Comparison of ENCODE assay signal across 1 cellular context in the genomic region with DNA sequence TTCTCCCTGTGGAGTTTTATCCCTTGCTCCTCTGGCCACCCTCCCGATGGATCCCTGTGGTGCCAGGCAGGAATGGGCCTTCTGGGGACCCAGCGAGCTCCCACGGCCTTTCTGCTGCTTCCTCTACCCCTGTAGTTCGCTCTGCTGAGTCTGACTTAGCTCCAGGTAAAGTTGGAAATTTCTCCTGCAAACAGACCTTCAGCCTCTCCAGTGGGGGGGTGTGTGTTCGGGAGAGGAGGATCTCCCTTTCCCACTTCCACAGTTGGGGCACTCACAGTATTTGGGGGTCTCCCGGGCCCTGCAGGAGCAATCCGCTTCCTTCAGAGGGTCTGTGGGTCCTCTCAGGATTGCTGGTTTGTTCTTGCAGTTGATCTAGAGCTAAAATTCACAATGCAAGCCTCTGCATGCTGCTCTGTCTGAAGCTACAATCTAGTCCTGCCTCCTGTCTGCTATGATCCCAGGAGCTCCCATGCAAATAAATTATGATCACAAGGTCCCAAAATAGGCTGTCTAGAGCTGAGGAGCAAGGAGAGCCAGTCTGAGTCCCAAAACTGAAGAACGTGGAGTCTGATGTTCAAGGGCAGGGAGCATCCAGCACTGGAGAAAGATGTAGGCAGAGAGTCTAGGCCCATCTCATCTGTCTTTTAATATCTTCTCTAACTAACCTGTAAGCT.
TF ChIP-seq lines count a peak whose summit lies in the region.

No MANE protein-coding gene starts in this region.

TF ChIP-seq in K562, 482 proteins besides CTCF, POLR2A, EP300 and RAD21:
- TF ChIP-seq CHD1 (IDR thresholded peaks at IDR 0.05; ENCODE audit: low read length) (no peak), EZH2 (IDR thresholded peaks at IDR 0.05; ENCODE audit: borderline replicate concordance, low read depth, low read length) (no peak), MTA1 (IDR thresholded peaks at IDR 0.05; ENCODE audit: borderline replicate concordance) (no peak), NFE2L1 (tag; IDR thresholded peaks at IDR 0.05; ENCODE audit: borderline replicate concordance, low read depth) (no peak), BMI1 (IDR thresholded peaks at IDR 0.05; ENCODE audit: low read length) (no peak), LARP7 (IDR thresholded peaks at IDR 0.05) (no peak), ZNF347 (CRISPR knock-in tag; IDR thresholded peaks at IDR 0.05; ENCODE audit: low read depth) (no peak), MAZ (CRISPR knock-in tag; conservative IDR thresholded peaks at IDR 0.05 in 1 of 2, IDR thresholded peaks at IDR 0.05 in 1 of 2) (no peak), MEF2A (IDR thresholded peaks at IDR 0.05; ENCODE audit: control insufficient read depth, low read depth, low read length) (no peak), KDM1A (IDR thresholded peaks at IDR 0.05) (no peak), KAT2B (IDR thresholded peaks at IDR 0.05; ENCODE audit: low read depth, low read length) (no peak), ZNF79 (CRISPR knock-in tag; IDR thresholded peaks at IDR 0.05; ENCODE audit: low read depth) (no peak), PCBP1 (IDR thresholded peaks at IDR 0.05; ENCODE audit: low read depth, low read length, poor library complexity, severe bottlenecking) (no peak), SMAD3 (CRISPR knock-in tag; conservative IDR thresholded peaks at IDR 0.05) (no peak), TBL1XR1 (IDR thresholded peaks at IDR 0.05; ENCODE audit: low read length in 2 of 2) (no peak), RBFOX2 (IDR thresholded peaks at IDR 0.05; ENCODE audit: low read depth, low read length) (no peak), CBFB (CRISPR knock-in tag; IDR thresholded peaks at IDR 0.05) (no peak), ZNF551 (CRISPR knock-in tag; IDR thresholded peaks at IDR 0.05) (no peak)
- TF ChIP-seq, protein P1, sequence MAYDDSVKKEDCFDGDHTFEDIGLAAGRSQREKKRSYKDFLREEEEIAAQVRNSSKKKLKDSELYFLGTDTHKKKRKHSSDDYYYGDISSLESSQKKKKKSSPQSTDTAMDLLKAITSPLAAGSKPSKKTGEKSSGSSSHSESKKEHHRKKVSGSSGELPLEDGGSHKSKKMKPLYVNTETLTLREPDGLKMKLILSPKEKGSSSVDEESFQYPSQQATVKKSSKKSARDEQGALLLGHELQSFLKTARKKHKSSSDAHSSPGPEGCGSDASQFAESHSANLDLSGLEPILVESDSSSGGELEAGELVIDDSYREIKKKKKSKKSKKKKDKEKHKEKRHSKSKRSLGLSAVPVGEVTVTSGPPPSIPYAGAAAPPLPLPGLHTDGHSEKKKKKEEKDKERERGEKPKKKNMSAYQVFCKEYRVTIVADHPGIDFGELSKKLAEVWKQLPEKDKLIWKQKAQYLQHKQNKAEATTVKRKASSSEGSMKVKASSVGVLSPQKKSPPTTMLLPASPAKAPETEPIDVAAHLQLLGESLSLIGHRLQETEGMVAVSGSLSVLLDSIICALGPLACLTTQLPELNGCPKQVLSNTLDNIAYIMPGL (CRISPR knock-in tag; IDR thresholded peaks at IDR 0.05), result no peak
